8 cellular contexts compared by ENCODE assay signal in genomic region chr3:13648060-13648743, GRCh38.
DNase-seq lines count a peak whose midpoint lies in the region; ATAC-seq and TF ChIP-seq lines count a peak whose summit lies in the region.

No MANE protein-coding gene starts in this region.

- H3K4me3 Mint-ChIP-seq in stimulated activated naive CD8-positive, alpha-beta T cell treated with anti-CD3 and anti-CD28 coated beads, Interleukin-15, amount 100 ng/mL, for 72 hours, result peak overlapping the region in 1 of 2 donors; percentile 19

- H2AFZ ChIP-seq in neural cell (ENCODE audit: low read depth, low read length), result no peak overlapping the region

- H3K36me3 ChIP-seq in neural cell (ENCODE audit: insufficient read depth, low read length), result no peaks in the 10 kb centered on the region

- no peaks in the 10 kb centered on the region for H3K79me2 ChIP-seq in neural cell (replicated peaks; ENCODE audit: insufficient read depth, low read length)

- H3K4me3 ChIP-seq in neural cell (ENCODE audit: low read length), result no peak overlapping the region

- H3K4me2 ChIP-seq in neural cell (ENCODE audit: low read length), result no peak overlapping the region

- H3K27me3 ChIP-seq in neural cell (ENCODE audit: insufficient read depth, low read depth, low read length), result no peaks in the 10 kb centered on the region

- H3F3A ChIP-seq in neural cell (ENCODE audit: insufficient read depth, low read length, poor library complexity, severe bottlenecking), result no peaks in the 10 kb centered on the region

- TF ChIP-seq EP300 in neural cell (conservative IDR thresholded peaks at IDR 0.05; ENCODE audit: poor library complexity, severe bottlenecking), result no peak

- no peaks in the 10 kb centered on the region for H4K20me1 ChIP-seq in neural cell (ENCODE audit: insufficient read depth)

- peaks cover 29% of the 10 kb centered on the region for H3K4me1 Mint-ChIP-seq in stimulated activated naive CD8-positive, alpha-beta T cell treated with anti-CD3 and anti-CD28 coated beads, Interleukin-15, amount 100 ng/mL, for 72 hours

- DNase-seq in NCI-H1417 (lab: John Stamatoyannopoulos, UW), result peak; percentile 47 to 78 (median 54)
- DNase-seq in NCI-H1417 treated with DMSO at 0.1 percent for 48 hours (lab: John Stamatoyannopoulos, UW), result no peak
- DNase-seq in HS-27A (ENCODE audit: low read depth), result peak; percentile 56
- DNase-seq in activated T-helper 1 cell treated with Interleukin-2 at 50 U/mL for 16 hours (ENCODE audit: low read depth), result peak; percentile 61
- peak; percentile 73 for DNase-seq in fibroblast of peridontal ligament (ENCODE audit: extremely low read depth)
- DNase-seq in stimulated activated naive CD8-positive, alpha-beta T cell treated with anti-CD3 and anti-CD28 coated beads, Interleukin-15, amount 100 ng/mL, for 72 hours, result peak; percentile 77 to 80

- H3K27me3 Mint-ChIP-seq in stimulated activated naive CD8-positive, alpha-beta T cell treated with anti-CD3 and anti-CD28 coated beads, Interleukin-15, amount 100 ng/mL, for 72 hours, result peaks cover 35% of the 10 kb centered on the region

- ATAC-seq in stimulated activated naive CD8-positive, alpha-beta T cell treated with anti-CD3 and anti-CD28 coated beads, Interleukin-15, amount 100 ng/mL, for 72 hours, result peak; percentile 64

- H3K9ac ChIP-seq in neural cell (ENCODE audit: low read length), result no peak overlapping the region

- no peaks in the 10 kb centered on the region for H3K9me2 ChIP-seq in neural cell (ENCODE audit: insufficient read depth, low read length)

- TF ChIP-seq RAD21 in neural cell (conservative IDR thresholded peaks at IDR 0.05), result peak; percentile 99

- H3K27ac ChIP-seq in neural cell (ENCODE audit: low read length), result no peak overlapping the region

- no peak overlapping the region for H3K27ac Mint-ChIP-seq in stimulated activated naive CD8-positive, alpha-beta T cell treated with anti-CD3 and anti-CD28 coated beads, Interleukin-15, amount 100 ng/mL, for 72 hours

- no peaks in the 10 kb centered on the region for H3K9me3 Mint-ChIP-seq in stimulated activated naive CD8-positive, alpha-beta T cell treated with anti-CD3 and anti-CD28 coated beads, Interleukin-15, amount 100 ng/mL, for 72 hours

- H3K9me3 ChIP-seq in neural cell (ENCODE audit: low read length), result no peaks in the 10 kb centered on the region

- peak; percentile 99 for TF ChIP-seq CTCF in neural cell (IDR thresholded peaks at IDR 0.05; ENCODE audit: poor library complexity, severe bottlenecking)

TF ChIP-seq in PFSK-1, 5 proteins besides CTCF, POLR2A, EP300 and RAD21:
- no peak for TF ChIP-seq POLR2AphosphoS5 (IDR thresholded peaks at IDR 0.05; ENCODE audit: low read depth, low read length)
- peak; percentile 37 for TF ChIP-seq FOXP2 (optimal IDR thresholded peaks at IDR 0.05; ENCODE audit: borderline replicate concordance, extremely low read depth, extremely low read length, insufficient read depth)
- TF ChIP-seq TAF1 (IDR thresholded peaks at IDR 0.05; ENCODE audit: borderline replicate concordance, insufficient read depth, low read length), result no peak
- TF ChIP-seq SIN3A (IDR thresholded peaks at IDR 0.05; ENCODE audit: borderline replicate concordance, insufficient read depth, low read length), result no peak

TF ChIP-seq in neural cell, 6 proteins besides CTCF, POLR2A, EP300 and RAD21:
- TF ChIP-seq MXI1 (conservative IDR thresholded peaks at IDR 0.05; ENCODE audit: poor library complexity, severe bottlenecking), result peak; percentile 44
- TF ChIP-seq EZH2 (IDR thresholded peaks at IDR 0.05; ENCODE audit: borderline replicate concordance, insufficient read depth, low read length, poor library complexity, severe bottlenecking), result no peak
- no peak for TF ChIP-seq POLR2AphosphoS5 (IDR thresholded peaks at IDR 0.05)
- TF ChIP-seq SMC3 (conservative IDR thresholded peaks at IDR 0.05; ENCODE audit: poor library complexity), result peak; percentile 99
- TF ChIP-seq TAF1 (IDR thresholded peaks at IDR 0.05; ENCODE audit: low read depth), result no peak
- TF ChIP-seq REST (IDR thresholded peaks at IDR 0.05; ENCODE audit: borderline replicate concordance), result no peak
